In genomic region chr7:43612128-43612527, GRCh38 we compare ENCODE assay signal across 12 cellular contexts. TPM values are rescaled to one million over a fixed set of nuclear protein-coding genes. Genes with fewer than 3 reads are reported as not detected.
DNase-seq lines count a peak whose midpoint lies in the region; ATAC-seq and TF ChIP-seq lines count a peak whose summit lies in the region.
"Had no signal": no experiment of that assay in that cellular context is flagged by ENCODE, and none has a peak within 500 bp of the region (broad histone marks: within the 10 kb centered on the region; RNA-seq: fewer than 3 reads in every experiment).

No MANE protein-coding gene starts in this region.

- peaks cover 77% of the 10 kb centered on the region for H3K4me1 Mint-ChIP-seq in CD8-positive, alpha-beta T cell (ENCODE audit: low read depth)

- POLR2A ChIA-PET in CD8-positive, alpha-beta T cell (lab: Charles Lee) = interaction anchor here (0.8 to 2.5 kb wide), 5 partner anchors 10 to 33 kb away, joined by 3 to 7 read pairs (median 5); partner anchors contain the start of gene STK17A

- H3K9me3 ChIP-seq in CD8-positive, alpha-beta T cell (ENCODE audit: low read length) = no peaks in the 10 kb centered on the region
- H3K9me3 ChIP-seq in sigmoid colon = no peaks in the 10 kb centered on the region
- H3K9me3 ChIP-seq: pancreas had no signal

- H3K27me3 ChIP-seq in CD8-positive, alpha-beta T cell (ENCODE audit: insufficient read depth, low read length) = no peaks in the 10 kb centered on the region
- H3K27me3 ChIP-seq in brain microvascular endothelial cell (replicated peaks) (no peaks in the 10 kb centered on the region), sigmoid colon (no peaks in the 10 kb centered on the region)
- H3K27me3 ChIP-seq: BLaER1 treated with 17β-estradiol and CSF1 and Interleukin-3, amounts not matched to agents 10 nM and 100 nM; pancreas had no signal

- no peak for TF ChIP-seq POLR2A in sigmoid colon (IDR thresholded peaks at IDR 0.05)

- no peak for DNase-seq in CD8-positive, alpha-beta T cell
- DNase-seq in M059J (ENCODE audit: low read depth) (peak; percentile 50), brain microvascular endothelial cell (peak; percentile 49), sigmoid colon (no peak), Kasumi-1 (lab: John Stamatoyannopoulos, UW) (no peak), AG08396 (ENCODE audit: low spot score) (no peak)
- DNase-seq in stimulated activated CD4-positive, alpha-beta T cell treated with anti-CD3 and anti-CD28 coated beads, Interleukin-15, amount 100 ng/mL, for 24 hours = no peak
- DNase-seq: NCI-H1694; pancreas; stimulated activated CD4-positive, alpha-beta T cell treated with anti-CD3 and anti-CD28 coated beads, Interleukin-1b, Interleukin-23, amount 100 ng/mL, for 48 hours had no signal

- H3K27ac ChIP-seq in CD8-positive, alpha-beta T cell (ENCODE audit: low read depth, low read length) = no peak overlapping the region
- H3K27ac ChIP-seq in brain microvascular endothelial cell = peak overlapping the region; percentile 13
- peak overlapping the region in 3 of 4 donors; percentile 23 to 55 (median 38) for H3K27ac ChIP-seq in sigmoid colon
- H3K27ac ChIP-seq: BLaER1 treated with 17β-estradiol and CSF1 and Interleukin-3, amounts not matched to agents 10 nM and 100 nM; pancreas had no signal

- peaks cover 79% of the 10 kb centered on the region for H3K36me3 Mint-ChIP-seq in CD8-positive, alpha-beta T cell

- H3K9me3 Mint-ChIP-seq in CD8-positive, alpha-beta T cell = no peaks in the 10 kb centered on the region

- CTCF ChIA-PET in CD8-positive, alpha-beta T cell (lab: Charles Lee) = interaction anchor here (1.4 to 2.4 kb wide), 3 partner anchors 29 to 88 kb away, joined by 4 to 13 read pairs (median 12); partner anchors contain the start of gene STK17A

- no peak overlapping the region for H3K4me3 Mint-ChIP-seq in CD8-positive, alpha-beta T cell

- H3K27ac Mint-ChIP-seq in CD8-positive, alpha-beta T cell = peak overlapping the region; percentile 88

- H3K4me3 ChIP-seq in CD8-positive, alpha-beta T cell (ENCODE audit: low read depth, low read length) = no peak overlapping the region
- no peak overlapping the region for H3K4me3 ChIP-seq in brain microvascular endothelial cell (ENCODE audit: low read depth, low read length)
- H3K4me3 ChIP-seq in sigmoid colon = no peak overlapping the region
- H3K4me3 ChIP-seq: BLaER1 treated with 17β-estradiol and CSF1 and Interleukin-3, amounts not matched to agents 10 nM and 100 nM; pancreas had no signal

- H3K27me3 Mint-ChIP-seq in CD8-positive, alpha-beta T cell (ENCODE audit: low read depth) = no peaks in the 10 kb centered on the region

- WGBS in sigmoid colon, 2 donors = 82 to 92% methylated on average over 5 of the region's 5 CpGs

- TF ChIP-seq CTCF in CD8-positive, alpha-beta T cell (IDR thresholded peaks at IDR 0.05) = no peak
- TF ChIP-seq CTCF in brain microvascular endothelial cell (IDR thresholded peaks at IDR 0.05; ENCODE audit: low read depth, low read length, missing control alignments) (no peak), sigmoid colon (IDR thresholded peaks at IDR 0.05) (no peak)

- intact Hi-C loops in CD8-positive, alpha-beta T cell (cut with DNase I, micrococcal nuclease) = loop anchor here in 1 of 2 experiments (2.0 kb wide), 1 partner anchor 25 kb away; no protein-coding TSS in a partner anchor
- intact Hi-C loops in sigmoid colon (cut with DNase I) = no loop called here

- no peak for TF ChIP-seq EP300 in sigmoid colon (IDR thresholded peaks at IDR 0.05)

- H3K4me1 ChIP-seq in CD8-positive, alpha-beta T cell (ENCODE audit: insufficient read depth, low read length) = peaks cover 84% of the 10 kb centered on the region
- peaks cover 0 to 26% (median 24%) of the 10 kb centered on the region in 4 donors for H3K4me1 ChIP-seq in sigmoid colon
- H3K4me1 ChIP-seq: BLaER1 treated with 17β-estradiol and CSF1 and Interleukin-3, amounts not matched to agents 10 nM and 100 nM had no signal

- in situ Hi-C loops in brain microvascular endothelial cell (cut with HindIII; ENCODE audit: low pct_ligation_motif_present, low sequenced_read_pairs) = no loop called here

- peaks cover 40% of the 10 kb centered on the region for H3K36me3 ChIP-seq in CD8-positive, alpha-beta T cell (ENCODE audit: insufficient read depth, low read length)
- H3K36me3 ChIP-seq in brain microvascular endothelial cell (replicated peaks) = peaks cover 46% of the 10 kb centered on the region
- peaks cover 0 to 11% (median under 1%) of the 10 kb centered on the region in 4 donors for H3K36me3 ChIP-seq in sigmoid colon

- no peak for ATAC-seq in CD8-positive, alpha-beta T cell
- no peak for ATAC-seq in GM21515 (IDR thresholded peaks at IDR 0.05; ENCODE audit: unreplicated experiment)

RNA-seq across cellular contexts. Expression of gene STK17A, which starts 29.2 kb away (rescaled TPM):
- 100 to 1,000 TPM; 301 to 311 TPM for total RNA-seq in CD8-positive, alpha-beta T cell
- 109 and 141 TPM in 2 replicates for total RNA-seq in M059J (2014; rRNA removed; shearing (Covaris generic))
- total RNA-seq in sigmoid colon = 10 to 100 TPM in 3 of 4 donors, 1 to 10 TPM in 1; 9.3 to 22.3 (median 11.9) TPM
- 10 to 100 TPM; 16.8 to 29.6 (median 26.6) TPM for polyA plus RNA-seq in sigmoid colon

Comparison
In these comparisons a context has a peak if more than half of its experiments do, and no peak if none do; other contexts are left out.
1. DNase-seq: peak in M059J (single experiment) and brain microvascular endothelial cell (single experiment); none in CD8-positive, alpha-beta T cell (0 of 7), sigmoid colon (single experiment), stimulated activated CD4-positive, alpha-beta T cell treated with anti-CD3 and anti-CD28 coated beads, Interleukin-15, amount 100 ng/mL, for 24 hours (single experiment), Kasumi-1 (0 of 2) and AG08396 (single experiment).